Comparison of ENCODE assay signal across 20 cellular contexts in genomic region chrY:7966915-7967314, GRCh38.
"Had no signal": no experiment of that assay in that cellular context is flagged by ENCODE, and none has a peak within 500 bp of the region (broad histone marks: within the 10 kb centered on the region; RNA-seq: fewer than 3 reads in every experiment).

No MANE protein-coding gene starts in this region.

- H3K27ac Mint-ChIP-seq: dendritic cell treated with granulocyte-macrophage colony-stimulating factor and Interleukin-4, amounts not matched to agents 40 ng/mL and 50 ng/mL, for 4 days; effector memory CD8-positive, alpha-beta T cell; endodermal cell; mesothelial cell of epicardium had no signal

- H3K27ac ChIP-seq: colonic mucosa, esophagus muscularis mucosa, gastrocnemius medialis, heart right ventricle, left lung, lower lobe of right lung had no signal

- H3K27me3 ChIP-seq: colonic mucosa, esophagus muscularis mucosa, gastrocnemius medialis, heart right ventricle, left lung had no signal

- H3K4me1 ChIP-seq: colonic mucosa, esophagus muscularis mucosa, gastrocnemius medialis, heart right ventricle, left lung, lower lobe of right lung had no signal

- H3K4me1 Mint-ChIP-seq: endodermal cell, mesothelial cell of epicardium had no signal

- H3K36me3 ChIP-seq: colonic mucosa, esophagus muscularis mucosa, gastrocnemius medialis, heart right ventricle, left lung, lower lobe of right lung had no signal

- H3K4me3 Mint-ChIP-seq: dendritic cell treated with granulocyte-macrophage colony-stimulating factor and Interleukin-4, amounts not matched to agents 40 ng/mL and 50 ng/mL, for 4 days; effector memory CD8-positive, alpha-beta T cell; endodermal cell; mesothelial cell of epicardium had no signal

- DNase-seq: colonic mucosa; cortex of kidney; effector CD8-positive, alpha-beta T cell; effector memory CD8-positive, alpha-beta T cell; endodermal cell; foreskin melanocyte; gastrocnemius medialis; glutamatergic neuron; head of caudate nucleus; heart right ventricle; hippocampal formation; left cardiac atrium; left lung; left ventricle myocardium superior; lower lobe of right lung; mesenchymal stem cell; mucosa of descending colon had no signal

- H3K36me3 Mint-ChIP-seq: mesothelial cell of epicardium had no signal

- H3K9me3 Mint-ChIP-seq: dendritic cell treated with granulocyte-macrophage colony-stimulating factor and Interleukin-4, amounts not matched to agents 40 ng/mL and 50 ng/mL, for 4 days; effector memory CD8-positive, alpha-beta T cell; endodermal cell; mesothelial cell of epicardium had no signal

- H3K27me3 Mint-ChIP-seq: dendritic cell treated with granulocyte-macrophage colony-stimulating factor and Interleukin-4, amounts not matched to agents 40 ng/mL and 50 ng/mL, for 4 days; effector memory CD8-positive, alpha-beta T cell had no signal

- ATAC-seq: effector memory CD8-positive, alpha-beta T cell; gastrocnemius medialis; heart right ventricle; left cardiac atrium; left lung; left ventricle myocardium superior; lower lobe of right lung; mucosa of descending colon had no signal

- H3K9me3 ChIP-seq: colonic mucosa, esophagus muscularis mucosa, gastrocnemius medialis, heart right ventricle, left lung, lower lobe of right lung, mucosa of descending colon had no signal

- H3K4me3 ChIP-seq: colonic mucosa, esophagus muscularis mucosa, gastrocnemius medialis, heart right ventricle, left lung, lower lobe of right lung, mucosa of descending colon had no signal
